8 cellular contexts compared by ENCODE assay signal in genomic region chr19:679418-680286, GRCh38. TPM values are rescaled to one million over a fixed set of nuclear protein-coding genes. Genes with fewer than 3 reads are reported as not detected.
A peak's percentile ranks its signal among the peaks of the same experiment; 100 is the strongest.
DNase-seq lines count a peak whose midpoint lies in the region; ATAC-seq lines count a peak whose summit lies in the region.

No MANE protein-coding gene starts in this region.

- H3K36me3 Mint-ChIP-seq in activated T-cell treated with anti-CD3 and anti-CD28 coated beads, Interleukin-2, amount 50 U/mL, for 4 hours (ENCODE audit: insufficient read depth), result no peaks in the 10 kb centered on the region
- H3K36me3 Mint-ChIP-seq in naive thymus-derived CD4-positive, alpha-beta T cell, result no peaks in the 10 kb centered on the region

- H3K36me3 ChIP-seq in naive thymus-derived CD4-positive, alpha-beta T cell (ENCODE audit: control insufficient read depth in 2 of 3, insufficient read depth in 3 of 3, low read length in 3 of 3), result no peaks in the 10 kb centered on the region
- no peaks in the 10 kb centered on the region for H3K36me3 ChIP-seq in urinary bladder (ENCODE audit: insufficient read depth)

- DNase-seq in Daoy (ENCODE audit: low read depth), result peak; percentile 75
- DNase-seq in Jurkat, Clone E6-1 (ENCODE audit: low read depth, low spot score), result no peak
- DNase-seq in activated T-cell treated with anti-CD3 and anti-CD28 coated beads, Interleukin-2, amount 50 U/mL, for 4 hours, result no peak
- DNase-seq in fibroblast of gingiva (ENCODE audit: low read depth), result peak; percentile 87
- peak in 6 of 9 donors; percentile 28 to 57 (median 36) for DNase-seq in naive thymus-derived CD4-positive, alpha-beta T cell
- DNase-seq in COLO829 (ENCODE audit: low spot score), result no peak

- H3K27me3 Mint-ChIP-seq in activated T-cell treated with anti-CD3 and anti-CD28 coated beads, Interleukin-2, amount 50 U/mL, for 4 hours (ENCODE audit: low read depth), result peaks cover 16% of the 10 kb centered on the region
- peaks cover 6 to 15% (median 6%) of the 10 kb centered on the region in 5 donors for H3K27me3 Mint-ChIP-seq in naive thymus-derived CD4-positive, alpha-beta T cell

- peak overlapping the region in 3 of 9 donors; percentile 47 to 68 (median 54) for H3K27ac Mint-ChIP-seq in naive thymus-derived CD4-positive, alpha-beta T cell

- 4% methylated on average over 69 of the region's 69 CpGs for WGBS in urinary bladder

- POLR2A ChIA-PET in naive thymus-derived CD4-positive, alpha-beta T cell (lab: Charles Lee), result interaction anchor here (0.7 to 2.2 kb wide), 7 partner anchors 9 to 589 kb away, joined by 3 to 11 read pairs (median 4); partner anchors contain the start of genes CIRBP and RNF126

- peaks cover 0 to 3% of the 10 kb centered on the region in 2 donors for H3K27me3 ChIP-seq in naive thymus-derived CD4-positive, alpha-beta T cell (ENCODE audit: control insufficient read depth in 2 of 2, insufficient read depth in 2 of 2, low read length in 2 of 2)

- peaks cover 5 to 12% of the 10 kb centered on the region in 2 donors for H3K4me1 ChIP-seq in naive thymus-derived CD4-positive, alpha-beta T cell (ENCODE audit: control insufficient read depth in 2 of 2, insufficient read depth in 2 of 2, low read length in 2 of 2)
- H3K4me1 ChIP-seq in urinary bladder (ENCODE audit: insufficient read depth), result no peaks in the 10 kb centered on the region

- H3K4me1 Mint-ChIP-seq in activated T-cell treated with anti-CD3 and anti-CD28 coated beads, Interleukin-2, amount 50 U/mL, for 4 hours (ENCODE audit: low read depth), result peaks cover 6% of the 10 kb centered on the region
- peaks cover 0 to 11% (median 5%) of the 10 kb centered on the region in 7 donors for H3K4me1 Mint-ChIP-seq in naive thymus-derived CD4-positive, alpha-beta T cell

- H3K4me3 Mint-ChIP-seq in activated T-cell treated with anti-CD3 and anti-CD28 coated beads, Interleukin-2, amount 50 U/mL, for 4 hours, result peak overlapping the region; percentile 72
- peak overlapping the region; percentile 71 to 91 (median 80) for H3K4me3 Mint-ChIP-seq in naive thymus-derived CD4-positive, alpha-beta T cell

- no peaks in the 10 kb centered on the region for H3K9me3 ChIP-seq in naive thymus-derived CD4-positive, alpha-beta T cell (ENCODE audit: control insufficient read depth in 2 of 3, low read length in 3 of 3)

- ATAC-seq in GM21515 (IDR thresholded peaks at IDR 0.05; ENCODE audit: unreplicated experiment), result peak; percentile 12
- peak; percentile 5 to 11 for ATAC-seq in activated T-cell treated with anti-CD3 and anti-CD28 coated beads, Interleukin-2, amount 50 U/mL, for 4 hours
- no peak for ATAC-seq in naive thymus-derived CD4-positive, alpha-beta T cell

- H3K27ac ChIP-seq in naive thymus-derived CD4-positive, alpha-beta T cell (ENCODE audit: low read depth, low read length), result peak overlapping the region; percentile 79
- H3K27ac ChIP-seq in urinary bladder (ENCODE audit: low read depth), result peak overlapping the region; percentile 90

- CTCF ChIA-PET in naive thymus-derived CD4-positive, alpha-beta T cell (lab: Charles Lee), result interaction anchor here (0.7 to 1.1 kb wide), 3 partner anchors 14 to 92 kb away, joined by 3 to 7 read pairs (median 6); partner anchors contain the start of gene PRSS57

- no peaks in the 10 kb centered on the region for H3K9me3 Mint-ChIP-seq in activated T-cell treated with anti-CD3 and anti-CD28 coated beads, Interleukin-2, amount 50 U/mL, for 4 hours
- no peaks in the 10 kb centered on the region for H3K9me3 Mint-ChIP-seq in naive thymus-derived CD4-positive, alpha-beta T cell

- intact Hi-C loops in naive thymus-derived CD4-positive, alpha-beta T cell (cut with micrococcal nuclease), result loop anchor here (1.0 to 5.0 kb wide), 21 partner anchors 16 to 728 kb away; partner anchors contain the start of genes PTBP1 (in 2 of the 2), RNF126 (in 2 of the 2), BSG (in 1 of the 2) and CDC34 (in 1 of the 2)

- H3K4me3 ChIP-seq in Jurkat, Clone E6-1 (ENCODE audit: low read length), result peak overlapping the region; percentile 61
- peak overlapping the region; percentile 54 for H3K4me3 ChIP-seq in naive thymus-derived CD4-positive, alpha-beta T cell (ENCODE audit: low read length)
- peak overlapping the region; percentile 70 for H3K4me3 ChIP-seq in urinary bladder (ENCODE audit: low read depth, low read length)

RNA-seq across cellular contexts. Expression of gene FSTL3, which starts 3.5 kb away (rescaled TPM):
- total RNA-seq in Daoy (2014; rRNA removed; shearing (Covaris generic)), result 104 and 119 TPM in 2 replicates
- 5.1 TPM for polyA plus RNA-seq in Jurkat, Clone E6-1 (2012; ENCODE audit: insufficient read depth, insufficient read length)
- 1 to 10 TPM; 8.0 to 9.9 (median 8.3) TPM for total RNA-seq in activated T-cell treated with anti-CD3 and anti-CD28 coated beads, Interleukin-2, amount 50 U/mL, for 4 hours
- total RNA-seq in naive thymus-derived CD4-positive, alpha-beta T cell, result 1 to 10 TPM; 3.1 to 6.4 (median 5.0) TPM
- 1 to 10 TPM; 2.7 to 2.8 TPM for polyA plus RNA-seq in naive thymus-derived CD4-positive, alpha-beta T cell
- total RNA-seq in urinary bladder, result 23.3 TPM
- 86.9 TPM for polyA plus RNA-seq in urinary bladder

RNA-seq across cellular contexts. Expression of gene PRSS57, which starts 15.6 kb away (rescaled TPM):
- not detected in 2 replicates for total RNA-seq in Daoy (2014; rRNA removed; shearing (Covaris generic))
- 1.2 TPM for polyA plus RNA-seq in Jurkat, Clone E6-1 (2012; ENCODE audit: insufficient read depth, insufficient read length)
- total RNA-seq in activated T-cell treated with anti-CD3 and anti-CD28 coated beads, Interleukin-2, amount 50 U/mL, for 4 hours, result under 1 TPM in 2 of 3 donors, not detected in 1; 0.87 to 0.94 TPM
- total RNA-seq in naive thymus-derived CD4-positive, alpha-beta T cell, result 1 to 10 TPM in 1 of 5 experiments, under 1 TPM in 1, not detected in 3; 0.27 to 2.1 TPM
- not detected for polyA plus RNA-seq in naive thymus-derived CD4-positive, alpha-beta T cell
- not detected for total RNA-seq in urinary bladder
- not detected for polyA plus RNA-seq in urinary bladder

RNA-seq across cellular contexts. Expression of gene RNF126, which starts 16.6 kb away (rescaled TPM):
- 58.2 and 62.7 TPM in 2 replicates for total RNA-seq in Daoy (2014; rRNA removed; shearing (Covaris generic))
- polyA plus RNA-seq in Jurkat, Clone E6-1 (2012; ENCODE audit: insufficient read depth, insufficient read length), result 66.0 TPM
- 100 to 1,000 TPM; 144 to 162 (median 147) TPM for total RNA-seq in activated T-cell treated with anti-CD3 and anti-CD28 coated beads, Interleukin-2, amount 50 U/mL, for 4 hours
- 100 to 1,000 TPM in 3 of 5 experiments, 10 to 100 TPM in 2; 75.1 to 110 (median 101) TPM for total RNA-seq in naive thymus-derived CD4-positive, alpha-beta T cell
- polyA plus RNA-seq in naive thymus-derived CD4-positive, alpha-beta T cell, result 10 to 100 TPM; 55.3 to 70.3 TPM
- total RNA-seq in urinary bladder, result 8.6 TPM
- 41.8 TPM for polyA plus RNA-seq in urinary bladder

RNA-seq across cellular contexts. Expression of gene PALM, which starts 29.1 kb away (rescaled TPM):
- total RNA-seq in Daoy (2014; rRNA removed; shearing (Covaris generic)), result 1.1 and 7.7 TPM in 2 replicates
- polyA plus RNA-seq in Jurkat, Clone E6-1 (2012; ENCODE audit: insufficient read depth, insufficient read length), result 9.0 TPM
- total RNA-seq in activated T-cell treated with anti-CD3 and anti-CD28 coated beads, Interleukin-2, amount 50 U/mL, for 4 hours, result under 1 TPM; 0.26 to 0.61 (median 0.27) TPM
- 1 to 10 TPM in 1 of 5 experiments, not detected in 4; 1.0 TPM for total RNA-seq in naive thymus-derived CD4-positive, alpha-beta T cell
- polyA plus RNA-seq in naive thymus-derived CD4-positive, alpha-beta T cell, result not detected
- 23.6 TPM for total RNA-seq in urinary bladder
- polyA plus RNA-seq in urinary bladder, result 69.3 TPM

RNA-seq across cellular contexts. Expression of gene FGF22, which starts 40.0 kb away (rescaled TPM):
- not detected in 2 replicates for total RNA-seq in Daoy (2014; rRNA removed; shearing (Covaris generic))
- 0.74 TPM for polyA plus RNA-seq in Jurkat, Clone E6-1 (2012; ENCODE audit: insufficient read depth, insufficient read length)
- total RNA-seq in activated T-cell treated with anti-CD3 and anti-CD28 coated beads, Interleukin-2, amount 50 U/mL, for 4 hours, result not detected
- 1 to 10 TPM in 2 of 5 experiments, under 1 TPM in 2, not detected in 1; 0.17 to 1.8 (median 0.95) TPM for total RNA-seq in naive thymus-derived CD4-positive, alpha-beta T cell
- not detected for polyA plus RNA-seq in naive thymus-derived CD4-positive, alpha-beta T cell
- not detected for total RNA-seq in urinary bladder
- polyA plus RNA-seq in urinary bladder, result 1.6 TPM

Comparison
In these comparisons a context has a peak if more than half of its experiments do, and no peak if none do; other contexts are left out.
1. DNase-seq: peak in Daoy (single experiment), fibroblast of gingiva (single experiment) and naive thymus-derived CD4-positive, alpha-beta T cell (6 of 9); none in Jurkat, Clone E6-1 (single experiment), activated T-cell treated with anti-CD3 and anti-CD28 coated beads, Interleukin-2, amount 50 U/mL, for 4 hours (single experiment) and COLO829 (single experiment).
2. Peak in every context shown above with its lines, with median percentiles within 50 percentile points of each other: H3K4me3 ChIP-seq.